In genomic region chr6:56708810-56709597, GRCh38 we compare ENCODE assay signal across 1 cellular context.
TF ChIP-seq lines count a peak whose summit lies in the region.

No MANE protein-coding gene starts in this region.

TF ChIP-seq in HepG2, 621 proteins besides CTCF, POLR2A, EP300 and RAD21 (continued from another document):
- TF ChIP-seq ZBTB46 (CRISPR knock-in tag; IDR thresholded peaks at IDR 0.05; ENCODE audit: borderline replicate concordance) (no peak), ARID5B (CRISPR knock-in tag; IDR thresholded peaks at IDR 0.05) (peak; percentile 19; the same call in 1 of the 2 replicates), ZC3H13 (CRISPR knock-in tag; IDR thresholded peaks at IDR 0.05) (no peak), ZNF333 (CRISPR knock-in tag; IDR thresholded peaks at IDR 0.05; ENCODE audit: borderline replicate concordance) (no peak), THAP7 (CRISPR knock-in tag; IDR thresholded peaks at IDR 0.05) (no peak), ZNF496 (CRISPR knock-in tag; IDR thresholded peaks at IDR 0.05; ENCODE audit: insufficient replicate concordance) (no peak), ATF2 (CRISPR knock-in tag; IDR thresholded peaks at IDR 0.05) (0 out of 2 replicates have a peak, but pooled peaks have one; percentile 20), ZNF616 (CRISPR knock-in tag; IDR thresholded peaks at IDR 0.05; ENCODE audit: low read depth) (no peak), TBL1XR1 (IDR thresholded peaks at IDR 0.05; ENCODE audit: borderline replicate concordance, low read length, partially characterized antibody) (no peak), EHMT2 (IDR thresholded peaks at IDR 0.05; ENCODE audit: borderline replicate concordance, low read depth, low read length) (no peak), MLXIP (CRISPR knock-in tag; IDR thresholded peaks at IDR 0.05; ENCODE audit: borderline replicate concordance) (no peak)
